Comparison of ENCODE assay signal across 9 cellular contexts in genomic region chrX:19670854-19671620, GRCh38.
DNase-seq lines count a peak whose midpoint lies in the region; TF ChIP-seq lines count a peak whose summit lies in the region.
"Had no signal": no experiment of that assay in that cellular context is flagged by ENCODE, and none has a peak within 500 bp of the region (broad histone marks: within the 10 kb centered on the region; RNA-seq: fewer than 3 reads in every experiment).

No MANE protein-coding gene starts in this region.

- no peak overlapping the region for H2AFZ ChIP-seq in mesenchymal stem cell (ENCODE audit: low read depth, low read length)

- no peak overlapping the region for H2AK5ac ChIP-seq in mesenchymal stem cell (ENCODE audit: low read length, severe bottlenecking)

- no peak overlapping the region for H2BK12ac ChIP-seq in mesenchymal stem cell (ENCODE audit: low read length in 2 of 2)

- no peak overlapping the region for H3K9ac ChIP-seq in duodenal mucosa (ENCODE audit: low read depth in 1 of 2, low read length in 2 of 2)
- peak overlapping the region; percentile 87 for H3K9ac ChIP-seq in mesenchymal stem cell (ENCODE audit: low read length)

- no peak overlapping the region for H3K23ac ChIP-seq in mesenchymal stem cell (ENCODE audit: low read length in 2 of 2)

- no peak for TF ChIP-seq RAD21 in Ishikawa (IDR thresholded peaks at IDR 0.05; ENCODE audit: low read depth)

- H3K27ac ChIP-seq in duodenal mucosa (ENCODE audit: low read depth, low read length): peak overlapping the region; percentile 10
- H3K27ac ChIP-seq in mesenchymal stem cell (ENCODE audit: low read length, poor library complexity, severe bottlenecking): peak overlapping the region; percentile 83

- H3K9me3 ChIP-seq in duodenal mucosa (ENCODE audit: control insufficient read depth in 1 of 2, low read length in 2 of 2) (no peaks in the 10 kb centered on the region), mesenchymal stem cell (ENCODE audit: control insufficient read depth, low read length) (no peaks in the 10 kb centered on the region)

- H3K4me1 ChIP-seq in duodenal mucosa (ENCODE audit: control insufficient read depth in 1 of 2, insufficient read depth in 2 of 2, low read length in 2 of 2) (peaks cover 0 to 4% of the 10 kb centered on the region in 2 donors), mesenchymal stem cell (ENCODE audit: control insufficient read depth, insufficient read depth, low read depth, low read length) (peaks cover 2% of the 10 kb centered on the region)

- H3K4me3 ChIP-seq in duodenal mucosa (ENCODE audit: low read depth in 1 of 2, low read length in 2 of 2) (no peak overlapping the region), mesenchymal stem cell (ENCODE audit: insufficient read depth in 1 of 2, low read depth in 1 of 2, low read length in 2 of 2) (peak overlapping the region in 1 of 2 experiments; percentile 73)

- H4K8ac ChIP-seq in mesenchymal stem cell (ENCODE audit: low read length): peak overlapping the region; percentile 49

- H3K79me1 ChIP-seq in mesenchymal stem cell (replicated peaks; ENCODE audit: low read length, poor library complexity, severe bottlenecking): no peaks in the 10 kb centered on the region

- peak; percentile 83 for DNase-seq in A172 (ENCODE audit: low spot score)
- DNase-seq in mesenchymal stem cell: peak; percentile 87
- no peak for DNase-seq in NCI-H1436 (lab: John Stamatoyannopoulos, UW)
- no peak for DNase-seq in activated effector memory CD4-positive, alpha-beta T cell treated with anti-CD3 and anti-CD28 coated beads, Interleukin-2, amount 50 U/mL, for 16 hours
- DNase-seq in stimulated activated CD4-positive, alpha-beta T cell treated with anti-CD3 and anti-CD28 coated beads, Interleukin-4, amount 100 ng/mL, for 4 hours: no peak
- DNase-seq in GM13976 (ENCODE audit: low spot score): no peak
- DNase-seq: stimulated activated naive CD8-positive, alpha-beta T cell treated with anti-CD3 and anti-CD28 coated beads, Interleukin-15, Interleukin-2, amounts not matched to agents 100 U/mL and 50 U/mL, for 24 hours had no signal

- WGBS in mesenchymal stem cell: 22% methylated on average over 6 of the region's 8 CpGs

- H2BK120ac ChIP-seq in mesenchymal stem cell (ENCODE audit: low read depth, low read length): no peak overlapping the region

- H3K27me3 ChIP-seq in duodenal mucosa (ENCODE audit: control insufficient read depth in 1 of 2, insufficient read depth in 2 of 2, low read length in 2 of 2) (no peaks in the 10 kb centered on the region), mesenchymal stem cell (ENCODE audit: control insufficient read depth in 1 of 2, insufficient read depth in 1 of 2, low read length in 2 of 2) (no peaks in the 10 kb centered on the region)

- H2BK15ac ChIP-seq in mesenchymal stem cell (ENCODE audit: low read depth, poor library complexity, severe bottlenecking): no peak overlapping the region

- no peak overlapping the region for H2BK5ac ChIP-seq in mesenchymal stem cell (ENCODE audit: low read depth, low read length, poor library complexity, severe bottlenecking)

- no peak for TF ChIP-seq CTCF in GM13976 (IDR thresholded peaks at IDR 0.05; ENCODE audit: borderline replicate concordance, control extremely low read depth, extremely low read depth, insufficient read depth, missing control alignments)

- H4K91ac ChIP-seq in mesenchymal stem cell (ENCODE audit: low read length): no peak overlapping the region

- peak overlapping the region; percentile 16 for H3K4me2 ChIP-seq in mesenchymal stem cell (ENCODE audit: low read length, poor library complexity, severe bottlenecking)

- in situ Hi-C loops in GM13976 (cut with MboI; ENCODE audit: low sequenced_read_pairs, unreplicated experiment): no loop called here

- H3K36me3 ChIP-seq in duodenal mucosa (ENCODE audit: control insufficient read depth in 1 of 2, insufficient read depth in 2 of 2, low read length in 2 of 2): no peaks in the 10 kb centered on the region
- H3K36me3 ChIP-seq in mesenchymal stem cell (ENCODE audit: control insufficient read depth in 1 of 2, insufficient read depth in 2 of 2, low read depth in 1 of 2, low read length in 2 of 2): no peaks in the 10 kb centered on the region

- peak overlapping the region in 1 of 2 experiments; percentile 33 for H3K18ac ChIP-seq in mesenchymal stem cell (ENCODE audit: low read depth in 1 of 2, low read length in 2 of 2)

- H3K4ac ChIP-seq in mesenchymal stem cell (ENCODE audit: low read depth in 1 of 2, low read length in 2 of 2): peak overlapping the region in 1 of 2 experiments; percentile 37

- no peak overlapping the region for H3K14ac ChIP-seq in mesenchymal stem cell (ENCODE audit: low read length in 2 of 2)

- peak; percentile 11; the same call in 1 of the 2 replicates for TF ChIP-seq EP300 in Ishikawa (IDR thresholded peaks at IDR 0.05; ENCODE audit: borderline replicate concordance)

TF ChIP-seq in Ishikawa, 13 proteins besides CTCF, POLR2A, EP300 and RAD21:
- no peak for TF ChIP-seq USF1 (IDR thresholded peaks at IDR 0.05)
- TF ChIP-seq CEBPB (IDR thresholded peaks at IDR 0.05): 0 out of 2 replicates have a peak, but pooled peaks have one; percentile 14
- TF ChIP-seq CREB1 (IDR thresholded peaks at IDR 0.05; ENCODE audit: low read depth): no peak

Comparison
In these comparisons a context has a peak if more than half of its experiments do, and no peak if none do; other contexts are left out.
1. DNase-seq: peak in A172 (single experiment) and mesenchymal stem cell (single experiment); none in NCI-H1436 (single experiment), activated effector memory CD4-positive, alpha-beta T cell treated with anti-CD3 and anti-CD28 coated beads, Interleukin-2, amount 50 U/mL, for 16 hours (single experiment), stimulated activated CD4-positive, alpha-beta T cell treated with anti-CD3 and anti-CD28 coated beads, Interleukin-4, amount 100 ng/mL, for 4 hours (0 of 2) and GM13976 (single experiment).